Comparison of ENCODE assay signal across 8 cellular contexts in genomic region chr17:49132699-49133364, GRCh38. TPM values are rescaled to one million over a fixed set of nuclear protein-coding genes. Genes with fewer than 3 reads are reported as not detected.
DNase-seq lines count a peak whose midpoint lies in the region; ATAC-seq and TF ChIP-seq lines count a peak whose summit lies in the region.

TSS of gene B4GALNT2 (plus strand) at chr17:49132769. CDS start at chr17:49132793, 24 bp downstream.

- TF ChIP-seq CTCF in progenitor cell of endocrine pancreas (IDR thresholded peaks at IDR 0.05; ENCODE audit: unreplicated experiment): no peak

- H3K4me3 Mint-ChIP-seq in progenitor cell of endocrine pancreas (ENCODE audit: low read depth): peak within 1 kb of the TSS; percentile 70

- 6 to 7% methylated on average over 64 to 65 of the region's 65 CpGs for WGBS in esophagus, 2 donors

- no peaks in the 10 kb centered on the region for H3K36me3 ChIP-seq in esophagus (ENCODE audit: control insufficient read depth in 2 of 2, insufficient read depth in 2 of 2, low read length in 1 of 2)

- peaks cover 0 to 4% of the 10 kb centered on the region in 2 donors for H3K4me1 ChIP-seq in esophagus (ENCODE audit: control insufficient read depth in 2 of 2, insufficient read depth in 2 of 2, low read length in 1 of 2)

- no peak within 1 kb of the TSS for H3K27ac ChIP-seq in esophagus (ENCODE audit: low read depth in 2 of 2, low read length in 1 of 2)

- peaks cover 2% of the 10 kb centered on the region for H3K4me1 Mint-ChIP-seq in progenitor cell of endocrine pancreas (ENCODE audit: low read depth)

- ATAC-seq in SK-N-SH treated with all-trans-retinoic acid at 6 μM for 48 hours (peak; percentile 55), HG02884 (IDR thresholded peaks at IDR 0.05; ENCODE audit: unreplicated experiment) (no peak), GM21515 (IDR thresholded peaks at IDR 0.05; ENCODE audit: unreplicated experiment) (no peak)

- H3K4me3 ChIP-seq in esophagus (ENCODE audit: low read depth in 1 of 2, low read length in 2 of 2): peak within 1 kb of the TSS; percentile 29 to 35

- peak within 1 kb of the TSS; percentile 82 for H3K27ac Mint-ChIP-seq in progenitor cell of endocrine pancreas

- peak; percentile 66 for DNase-seq in D341Med (ENCODE audit: low spot score)
- peak; percentile 22 for DNase-seq in progenitor cell of endocrine pancreas (ENCODE audit: low spot score, unreplicated experiment)
- DNase-seq in GDM1 (lab: John Stamatoyannopoulos, UW): no peak
- no peak for DNase-seq in SKM-1 (lab: John Stamatoyannopoulos, UW; ENCODE audit: unreplicated experiment)

- H3K27me3 Mint-ChIP-seq in progenitor cell of endocrine pancreas: peaks cover 52% of the 10 kb centered on the region

- peaks cover 15% of the 10 kb centered on the region for H3K36me3 Mint-ChIP-seq in progenitor cell of endocrine pancreas (ENCODE audit: insufficient read depth)

- no peaks in the 10 kb centered on the region for H3K9me3 ChIP-seq in esophagus (ENCODE audit: control insufficient read depth in 2 of 2, insufficient read depth in 1 of 2, low read depth in 1 of 2, low read length in 1 of 2)

- H3K27me3 ChIP-seq in esophagus (ENCODE audit: control insufficient read depth in 1 of 2, insufficient read depth in 2 of 2, low read length in 2 of 2): peaks cover 0 to 9% of the 10 kb centered on the region in 2 donors

- peaks cover 23% of the 10 kb centered on the region for H3K9me3 Mint-ChIP-seq in progenitor cell of endocrine pancreas (ENCODE audit: low read depth)

TF ChIP-seq in SK-N-SH treated with all-trans-retinoic acid at 6 μM for 48 hours, 23 proteins besides CTCF, POLR2A, EP300 and RAD21:
- TF ChIP-seq GLIS3 (CRISPR knock-in tag; IDR thresholded peaks at IDR 0.05) (no peak), ESRRG (CRISPR knock-in tag; IDR thresholded peaks at IDR 0.05) (no peak), ZNF8 (CRISPR knock-in tag; IDR thresholded peaks at IDR 0.05) (no peak), ZNF70 (CRISPR knock-in tag; IDR thresholded peaks at IDR 0.05) (no peak), CSRNP3 (CRISPR knock-in tag; IDR thresholded peaks at IDR 0.05) (no peak), TSHZ2 (CRISPR knock-in tag; IDR thresholded peaks at IDR 0.05) (no peak), ZFP30 (CRISPR knock-in tag; IDR thresholded peaks at IDR 0.05) (no peak), CREB5 (CRISPR knock-in tag; IDR thresholded peaks at IDR 0.05; ENCODE audit: low read depth) (no peak), ZC3H10 (CRISPR knock-in tag; IDR thresholded peaks at IDR 0.05) (no peak), TOX (CRISPR knock-in tag; IDR thresholded peaks at IDR 0.05; ENCODE audit: borderline replicate concordance) (no peak), SNAI2 (CRISPR knock-in tag; IDR thresholded peaks at IDR 0.05) (no peak), ZFP3 (CRISPR knock-in tag; IDR thresholded peaks at IDR 0.05) (no peak), TCF4 (CRISPR knock-in tag; IDR thresholded peaks at IDR 0.05; ENCODE audit: borderline replicate concordance) (no peak), POU6F1 (CRISPR knock-in tag; IDR thresholded peaks at IDR 0.05; ENCODE audit: borderline replicate concordance, low read depth) (no peak), BACH2 (CRISPR knock-in tag; IDR thresholded peaks at IDR 0.05; ENCODE audit: borderline replicate concordance) (no peak), ZNF565 (CRISPR knock-in tag; conservative IDR thresholded peaks at IDR 0.05; ENCODE audit: low read depth) (no peak)
TF ChIP-seq in SK-N-SH treated with all-trans-retinoic acid at 6 μM for 48 hours: peak in this region for 0.

RNA-seq across cellular contexts. Expression of gene B4GALNT2, which starts in this region (rescaled TPM):
- under 1 TPM; 0.02 to 0.06 TPM for polyA plus RNA-seq in esophagus
- 0.07 and 0.11 TPM in 2 replicates for total RNA-seq in progenitor cell of endocrine pancreas

Comparison
In these comparisons a context has a peak if more than half of its experiments do, and no peak if none do; other contexts are left out.
1. Peak in DNase-seq in progenitor cell of endocrine pancreas; RNA of the gene not detected or under 1 TPM.